In genomic region chr1:111618953-111619634, GRCh38 we compare ENCODE assay signal across 8 cellular contexts. TPM values are rescaled to one million over a fixed set of nuclear protein-coding genes. Genes with fewer than 3 reads are reported as not detected.
A peak's percentile ranks its signal among the peaks of the same experiment; 100 is the strongest.
DNase-seq lines count a peak whose midpoint lies in the region; ATAC-seq, FAIRE-seq and TF ChIP-seq lines count a peak whose summit lies in the region.

No MANE protein-coding gene starts in this region.

- no peaks in the 10 kb centered on the region for H3K9me3 Mint-ChIP-seq in activated B cell treated with CpG ODN at 0.5 μM for 24 hours

- ATAC-seq in HG02852 (IDR thresholded peaks at IDR 0.05; ENCODE audit: unreplicated experiment) = peak; percentile 9
- ATAC-seq in activated B cell treated with CpG ODN at 0.5 μM for 24 hours (ENCODE audit: low read depth) = peak; percentile 0
- ATAC-seq in stimulated activated naive CD8-positive, alpha-beta T cell treated with anti-CD3 and anti-CD28 coated beads, Interleukin-15, Interleukin-2, amounts not matched to agents 100 U/mL and 50 U/mL, for 24 hours = peak; percentile 2

- no peaks in the 10 kb centered on the region for H3K27me3 Mint-ChIP-seq in activated B cell treated with CpG ODN at 0.5 μM for 24 hours

- TF ChIP-seq CTCF in activated B cell treated with CpG ODN at 0.5 μM for 24 hours (IDR thresholded peaks at IDR 0.05) = no peak

- peak overlapping the region; percentile 93 for H3K27ac Mint-ChIP-seq in activated B cell treated with CpG ODN at 0.5 μM for 24 hours

- peak; percentile 35 for TF ChIP-seq POLR2A in GM12892 (IDR thresholded peaks at IDR 0.05; ENCODE audit: low read depth, low read length)

- peaks cover 16% of the 10 kb centered on the region for H3K36me3 Mint-ChIP-seq in activated B cell treated with CpG ODN at 0.5 μM for 24 hours (ENCODE audit: low read depth)

- intact Hi-C loops in activated B cell treated with CpG ODN at 0.5 μM for 24 hours (cut with micrococcal nuclease) = loop anchor here (1.0 to 10.0 kb wide), 4 partner anchors 17 to 744 kb away; partner anchors contain the start of gene CD53
- intact Hi-C loops in posterior vena cava (cut with DNase I) = no loop called here

- peak overlapping the region; percentile 90 for H3K4me3 Mint-ChIP-seq in activated B cell treated with CpG ODN at 0.5 μM for 24 hours

- CTCF ChIA-PET in activated B cell treated with CpG ODN at 0.5 μM for 24 hours (lab: Charles Lee) = interaction anchor here (1.1 to 4.1 kb wide), 3 partner anchors 13 to 111 kb away, joined by 3 to 21 read pairs (median 3); no protein-coding TSS in a partner anchor

- POLR2A ChIA-PET in activated B cell treated with CpG ODN at 0.5 μM for 24 hours (lab: Charles Lee) = interaction anchor here (0.6 to 7.1 kb wide), 10 partner anchors 17 to 217 kb away, joined by 3 to 159 read pairs (median 11); no protein-coding TSS in a partner anchor

- FAIRE-seq in GM12892 (lab: Jason Lieb, UNC) = no peak

- peaks cover 83% of the 10 kb centered on the region for H3K4me1 Mint-ChIP-seq in activated B cell treated with CpG ODN at 0.5 μM for 24 hours

- no peak for DNase-seq in GM12892 (ENCODE audit: insufficient read length)
- no peak for DNase-seq in activated B cell treated with CpG ODN at 0.5 μM for 24 hours
- DNase-seq in iPS DF 19.7 (ENCODE audit: low read depth, low spot score) = peak; percentile 59
- DNase-seq in stimulated activated naive CD8-positive, alpha-beta T cell treated with anti-CD3 and anti-CD28 coated beads, Interleukin-15, Interleukin-2, amounts not matched to agents 100 U/mL and 50 U/mL, for 24 hours = no peak
- DNase-seq in posterior vena cava (ENCODE audit: low spot score) = no peak
- no peak for DNase-seq in NCI-H524 (lab: John Stamatoyannopoulos, UW)
- no peak for DNase-seq in GDM1 (lab: John Stamatoyannopoulos, UW)

RNA-seq across cellular contexts. Expression of gene RAP1A, which starts 0.5 kb away (rescaled TPM):
- 255 TPM for polyA plus RNA-seq in GM12892 (2012; ENCODE audit: missing spikeins)
- total RNA-seq in activated B cell treated with CpG ODN at 0.5 μM for 24 hours (92.4 and 93.8 TPM in 2 replicates), posterior vena cava (100 to 1,000 TPM; 187 to 227 TPM)
